8 cellular contexts compared by ENCODE assay signal in genomic region chr16:67192781-67193260, GRCh38.
DNase-seq lines count a peak whose midpoint lies in the region; ATAC-seq and TF ChIP-seq lines count a peak whose summit lies in the region.

No MANE protein-coding gene starts in this region.

- H3K27me3 ChIP-seq in ACC112 (ENCODE audit: insufficient read depth, low read length) (no peaks in the 10 kb centered on the region), HL-60 (ENCODE audit: insufficient read depth, poor library complexity, severe bottlenecking) (no peaks in the 10 kb centered on the region), mucosa of rectum (ENCODE audit: control insufficient read depth in 2 of 2, insufficient read depth in 2 of 2, low read length in 2 of 2) (no peaks in the 10 kb centered on the region)

- TF ChIP-seq CTCF in HL-60 (IDR thresholded peaks at IDR 0.05; ENCODE audit: insufficient read depth, low read length) = no peak
- no peak for TF ChIP-seq CTCF in cardiac fibroblast (IDR thresholded peaks at IDR 0.05; ENCODE audit: low read depth, low read length)

- H3K36me3 ChIP-seq in ACC112 (ENCODE audit: insufficient read depth, low read length) (peaks cover 21% of the 10 kb centered on the region; the same call in 1 of the 2 replicates), mucosa of rectum (ENCODE audit: control insufficient read depth in 2 of 2, insufficient read depth in 2 of 2, low read length in 2 of 2) (peaks cover 37 to 44% of the 10 kb centered on the region in 2 donors)

- H3K79me2 ChIP-seq in ACC112 (ENCODE audit: control insufficient read depth, insufficient read depth, low read length, unreplicated experiment) = peaks cover 36% of the 10 kb centered on the region

- H3K4me1 ChIP-seq in ACC112 (ENCODE audit: control insufficient read depth, insufficient read depth, low read length, unreplicated experiment) = peaks cover 20% of the 10 kb centered on the region
- peaks cover 31 to 32% of the 10 kb centered on the region in 2 donors for H3K4me1 ChIP-seq in mucosa of rectum (ENCODE audit: control insufficient read depth in 2 of 2, insufficient read depth in 2 of 2, low read length in 2 of 2)

- DNase-seq in HL-60 (ENCODE audit: low read depth in 1 of 2, low spot score in 1 of 2) (no peak), cardiac fibroblast (ENCODE audit: low read depth in 2 of 2) (no peak), hepatic stellate cell (ENCODE audit: low spot score) (no peak), GM19238 (ENCODE audit: insufficient read length, low spot score) (no peak), GM03348 (ENCODE audit: low spot score) (no peak)

- H3K9ac ChIP-seq in mucosa of rectum (ENCODE audit: low read depth in 1 of 2, low read length in 2 of 2) = peak overlapping the region; percentile 87 to 93

- no peaks in the 10 kb centered on the region for H3K9me3 ChIP-seq in mucosa of rectum (ENCODE audit: control insufficient read depth in 2 of 2, low read length in 2 of 2)

- H3K4me3 ChIP-seq in ACC112 (ENCODE audit: low read depth, low read length) (peak overlapping the region; percentile 96), HL-60 (replicated peaks; ENCODE audit: insufficient read depth, low read length) (peak overlapping the region; percentile 98), cardiac fibroblast (replicated peaks in 1 of 2; ENCODE audit: low read depth in 2 of 2, low read length in 2 of 2) (peak overlapping the region; percentile 96 to 98), mucosa of rectum (ENCODE audit: low read length in 2 of 2) (peak overlapping the region; percentile 90 to 97)

- no peak for ATAC-seq in GM21786 (IDR thresholded peaks at IDR 0.05; ENCODE audit: unreplicated experiment)

- H3K27ac ChIP-seq in ACC112 (ENCODE audit: low read depth, low read length) = peak overlapping the region; percentile 46
- peak overlapping the region; percentile 86 for H3K27ac ChIP-seq in HL-60 (replicated peaks)
- no peak overlapping the region for H3K27ac ChIP-seq in mucosa of rectum (ENCODE audit: low read depth in 2 of 2, low read length in 2 of 2)

- no peak overlapping the region for H2AFZ ChIP-seq in ACC112 (ENCODE audit: low read length, unreplicated experiment)

Comparison
In these comparisons a context has a peak if more than half of its experiments do, and no peak if none do; other contexts are left out.
1. H3K27ac ChIP-seq: peak in ACC112 (single experiment) and HL-60 (single experiment); none in mucosa of rectum (0 of 2).
2. Peak in every context shown above with its lines, with median percentiles within 50 percentile points of each other: H3K4me3 ChIP-seq.